20 cellular contexts compared by ENCODE assay signal in genomic region chr2:38010995-38011394, GRCh38.
DNase-seq lines count a peak whose midpoint lies in the region; ATAC-seq and TF ChIP-seq lines count a peak whose summit lies in the region.
"Had no signal": no experiment of that assay in that cellular context is flagged by ENCODE, and none has a peak within 500 bp of the region (broad histone marks: within the 10 kb centered on the region; RNA-seq: fewer than 3 reads in every experiment).

No MANE protein-coding gene starts in this region.

- CTCF ChIA-PET in RWPE1 (lab: Yijun Ruan, JAX), result interaction anchor here (0.6 kb wide), 2 partner anchors 57 to 357 kb away, joined by 3 to 7 read pairs; no protein-coding TSS in a partner anchor

- no peak overlapping the region for H3K27ac ChIP-seq in RWPE1

- no peak for ATAC-seq in GM21723 (IDR thresholded peaks at IDR 0.05; ENCODE audit: unreplicated experiment)

- POLR2A ChIA-PET in RWPE1 (lab: Yijun Ruan, JAX; ENCODE audit: low non-redundant PET), result no interaction called here

- DNase-seq in LHCN-M2 (ENCODE audit: low read depth) (peak; percentile 59), RWPE1 (ENCODE audit: low spot score) (peak; percentile 27), epithelial cell of esophagus (ENCODE audit: low read depth) (peak; percentile 18), myocyte (ENCODE audit: low read depth) (peak; percentile 49), 8988T (no peak), putamen (ENCODE audit: low spot score) (no peak), SK-N-DZ (ENCODE audit: low spot score) (no peak)
- DNase-seq: ACHN; C1 segment of cervical spinal cord; CD8-positive, alpha-beta memory T cell; DMS79; H9; NCI-H1092 treated with DMSO at 0.1 percent for 48 hours; NCI-H146; NCI-H2081; NCI-H510A; NCI-H748 treated with DMSO at 0.1 percent for 48 hours; OCI-M1; RPMI8226 had no signal

- TF ChIP-seq CTCF in RWPE1 (conservative IDR thresholded peaks at IDR 0.05; ENCODE audit: low read depth) (no peak), epithelial cell of esophagus (IDR thresholded peaks at IDR 0.05; ENCODE audit: insufficient read depth, low read depth, low read length, missing control alignments) (no peak)

- no peak overlapping the region for H3K4me3 ChIP-seq in epithelial cell of esophagus (ENCODE audit: low read length)

Comparison
In these comparisons a context has a peak if more than half of its experiments do, and no peak if none do; other contexts are left out.
1. DNase-seq: peak in LHCN-M2 (single experiment), RWPE1 (single experiment), epithelial cell of esophagus (single experiment) and myocyte (single experiment); none in 8988T (single experiment), putamen (single experiment) and SK-N-DZ (single experiment).